11 cellular contexts compared by ENCODE assay signal in the genomic region with DNA sequence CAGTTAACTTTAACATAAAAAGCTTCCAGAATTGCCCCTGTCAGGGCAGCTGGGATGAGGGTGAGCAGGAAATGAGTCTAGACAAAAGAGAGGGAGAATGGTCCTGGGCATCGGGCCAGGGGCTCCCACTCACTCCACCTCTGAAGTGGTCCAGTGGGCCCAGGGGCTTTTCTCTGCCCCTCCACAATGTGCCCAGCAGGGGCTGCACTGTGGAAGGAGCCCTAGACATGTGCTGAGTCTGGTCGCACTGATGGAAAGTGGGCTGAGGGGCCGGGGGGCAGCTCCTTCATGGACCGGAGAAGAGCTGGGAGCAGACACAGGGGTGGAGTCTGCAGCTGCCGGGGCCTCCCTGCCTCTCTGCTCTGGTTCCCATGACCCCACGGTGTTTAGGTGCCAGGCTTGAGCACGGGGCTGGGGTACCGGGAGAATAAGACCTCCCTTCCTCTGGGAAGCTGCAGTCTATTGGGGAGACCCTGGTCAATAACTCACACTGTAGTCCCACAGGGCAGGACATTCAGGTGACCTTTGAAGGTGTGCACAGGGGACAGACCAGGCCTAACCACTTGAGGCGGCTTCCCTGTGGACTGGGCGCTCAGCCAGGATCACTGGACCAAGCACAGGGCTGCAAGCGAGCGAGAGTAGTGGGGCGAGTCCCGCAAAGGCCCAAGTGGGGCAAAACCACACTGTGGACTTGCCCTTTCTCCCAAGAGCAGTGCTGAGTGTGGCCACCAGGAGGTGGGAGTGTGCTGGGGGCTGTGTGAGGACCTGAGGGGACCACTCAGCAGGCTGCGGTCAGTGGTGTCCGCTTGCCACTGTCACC. TPM values are rescaled to one million over a fixed set of nuclear protein-coding genes. Genes with fewer than 3 reads are reported as not detected.
DNase-seq lines count a peak whose midpoint lies in the region; ATAC-seq and TF ChIP-seq lines count a peak whose summit lies in the region.
"Had no signal": no experiment of that assay in that cellular context is flagged by ENCODE, and none has a peak within 500 bp of the region (broad histone marks: within the 10 kb centered on the region; RNA-seq: fewer than 3 reads in every experiment).

No MANE protein-coding gene starts in this region.

- no peak overlapping the region for H2BK12ac ChIP-seq in mesenchymal stem cell (ENCODE audit: low read length in 2 of 2)

- H3K4me1 Mint-ChIP-seq in activated T-helper 17 cell treated with anti-CD3 and anti-CD28 coated beads, Interleukin-2, amount 50 U/mL, for 72 hours = no peaks in the 10 kb centered on the region

- H2BK120ac ChIP-seq in IMR-90 (ENCODE audit: low read depth, low read length) (no peak overlapping the region), mesenchymal stem cell (ENCODE audit: low read depth, low read length) (no peak overlapping the region)

- TF ChIP-seq RAD21 in IMR-90 (IDR thresholded peaks at IDR 0.05; ENCODE audit: low read length) = no peak

- TF ChIP-seq POLR2A in IMR-90 (IDR thresholded peaks at IDR 0.05; ENCODE audit: low read depth, low read length) = no peak

- H3K14ac ChIP-seq in IMR-90 (replicated peaks; ENCODE audit: low read depth, low read length) (no peak overlapping the region), mesenchymal stem cell (ENCODE audit: low read length in 2 of 2) (no peak overlapping the region)

- H3K4ac ChIP-seq in IMR-90 (ENCODE audit: low read depth, low read length) = no peak overlapping the region
- no peak overlapping the region for H3K4ac ChIP-seq in mesenchymal stem cell (ENCODE audit: low read depth in 1 of 2, low read length in 2 of 2)

- H4K5ac ChIP-seq in IMR-90 (ENCODE audit: low read depth, low read length) = no peak overlapping the region

- ATAC-seq in IMR-90 (ENCODE audit: low read depth) (0 out of 2 replicates have a peak, but pooled peaks have one; percentile 46), GM21786 (IDR thresholded peaks at IDR 0.05; ENCODE audit: unreplicated experiment) (no peak)
- ATAC-seq in activated T-helper 17 cell treated with anti-CD3 and anti-CD28 coated beads, Interleukin-2, amount 50 U/mL, for 72 hours (replicated peaks) = peak; percentile 8

- no peak overlapping the region for H3K4me3 Mint-ChIP-seq in activated T-helper 17 cell treated with anti-CD3 and anti-CD28 coated beads, Interleukin-2, amount 50 U/mL, for 72 hours

- H3K36me3 Mint-ChIP-seq in activated T-helper 17 cell treated with anti-CD3 and anti-CD28 coated beads, Interleukin-2, amount 50 U/mL, for 72 hours (ENCODE audit: low read depth) = no peaks in the 10 kb centered on the region

- intact Hi-C loops in IMR-90 (cut with micrococcal nuclease) = no loop called here

- DNase-seq in COLO668 (lab: John Stamatoyannopoulos, UW; ENCODE audit: unreplicated experiment) = peak; percentile 82
- no peak for DNase-seq in IMR-90
- DNase-seq in kidney tubule cell (ENCODE audit: low spot score) = peak; percentile 39
- DNase-seq in OCI-M2 (lab: John Stamatoyannopoulos, UW; ENCODE audit: unreplicated experiment) = no peak
- DNase-seq in mesenchymal stem cell = no peak
- DNase-seq in NOMO-1 (lab: John Stamatoyannopoulos, UW; ENCODE audit: unreplicated experiment in 2 of 2) = no peak
- DNase-seq: activated naive CD4-positive, alpha-beta T cell treated with anti-CD3 and anti-CD28 coated beads, Interleukin-2, amount 50 U/mL, for 16 hours; T-helper 1 cell had no signal

- CTCF ChIA-PET in IMR-90 (lab: Yijun Ruan, JAX) = no interaction called here

- H3K27ac ChIP-seq in IMR-90 (ENCODE audit: insufficient read depth, low read length) (no peak overlapping the region), mesenchymal stem cell (ENCODE audit: low read length, poor library complexity, severe bottlenecking) (no peak overlapping the region)
- H3K27ac ChIP-seq: ovary had no signal

- H3K79me1 ChIP-seq in IMR-90 (ENCODE audit: low read depth in 1 of 2, low read length in 2 of 2) = no peaks in the 10 kb centered on the region
- H3K79me1 ChIP-seq in mesenchymal stem cell (replicated peaks; ENCODE audit: low read length, poor library complexity, severe bottlenecking) = no peaks in the 10 kb centered on the region

- H3K4me2 ChIP-seq in IMR-90 (ENCODE audit: low read depth, low read length) (no peak overlapping the region), mesenchymal stem cell (ENCODE audit: low read length, poor library complexity, severe bottlenecking) (no peak overlapping the region)

- no peak overlapping the region for H3K23ac ChIP-seq in IMR-90 (ENCODE audit: low read depth, low read length)
- H3K23ac ChIP-seq in mesenchymal stem cell (ENCODE audit: low read length in 2 of 2) = no peak overlapping the region

- WGBS in IMR-90 (ENCODE audit: extremely low coverage in 2 of 2, insufficient read length in 1 of 2), 2 experiments = 62% methylated on average over 12 of the region's 16 CpGs; no CpG with 5 or more reads in 1 of the 2 experiments
- 87% methylated on average over 16 of the region's 16 CpGs for WGBS in mesenchymal stem cell

- H2BK15ac ChIP-seq in IMR-90 (ENCODE audit: low read depth, low read length) = no peak overlapping the region
- H2BK15ac ChIP-seq in mesenchymal stem cell (ENCODE audit: low read depth, poor library complexity, severe bottlenecking) = no peak overlapping the region

- H2AK9ac ChIP-seq in IMR-90 (replicated peaks; ENCODE audit: low read depth, low read length, poor library complexity) = no peak overlapping the region

- no peak overlapping the region for H2BK20ac ChIP-seq in IMR-90 (ENCODE audit: low read depth, low read length)

- TF ChIP-seq CTCF in IMR-90 (conservative IDR thresholded peaks at IDR 0.05; ENCODE audit: low read depth, low read length) = 0 out of 2 replicates have a peak, but pooled peaks have one; percentile 15

- no peak overlapping the region for H3K56ac ChIP-seq in IMR-90 (ENCODE audit: extremely low read depth, insufficient read depth, low read length)

- H3K4me3 ChIP-seq in IMR-90 (ENCODE audit: insufficient read depth, low read depth, low read length) (no peak overlapping the region), mesenchymal stem cell (ENCODE audit: insufficient read depth in 1 of 2, low read depth in 1 of 2, low read length in 2 of 2) (no peak overlapping the region)
- H3K4me3 ChIP-seq: ovary had no signal

- no peak overlapping the region for H2BK5ac ChIP-seq in IMR-90 (ENCODE audit: low read depth, low read length, poor library complexity, severe bottlenecking)
- no peak overlapping the region for H2BK5ac ChIP-seq in mesenchymal stem cell (ENCODE audit: low read depth, low read length, poor library complexity, severe bottlenecking)

- POLR2A ChIA-PET in IMR-90 (lab: Charles Lee; ENCODE audit: unreplicated experiment) = no interaction called here

- no peak overlapping the region for H2AFZ ChIP-seq in IMR-90 (replicated peaks; ENCODE audit: low read length, poor library complexity)
- H2AFZ ChIP-seq in mesenchymal stem cell (ENCODE audit: low read depth, low read length) = no peak overlapping the region

- no peaks in the 10 kb centered on the region for H3K9me3 Mint-ChIP-seq in activated T-helper 17 cell treated with anti-CD3 and anti-CD28 coated beads, Interleukin-2, amount 50 U/mL, for 72 hours

- dilution Hi-C loops in IMR-90 (cut with HindIII; ENCODE audit: low sequenced_read_pairs, unreplicated experiment) = no loop called here

- H3K9ac ChIP-seq in IMR-90 (ENCODE audit: low read depth, low read length) (no peak overlapping the region), mesenchymal stem cell (ENCODE audit: low read length) (no peak overlapping the region)

- in situ Hi-C loops in IMR-90 (cut with MboI; ENCODE audit: low sequenced_read_pairs) = no loop called here

- no peaks in the 10 kb centered on the region for H3K9me3 ChIP-seq in IMR-90 (ENCODE audit: control insufficient read depth, insufficient read depth, low read length)
- no peaks in the 10 kb centered on the region for H3K9me3 ChIP-seq in mesenchymal stem cell (ENCODE audit: control insufficient read depth, low read length)
- H3K9me3 ChIP-seq: ovary had no signal

- no peak overlapping the region for H3K27ac Mint-ChIP-seq in activated T-helper 17 cell treated with anti-CD3 and anti-CD28 coated beads, Interleukin-2, amount 50 U/mL, for 72 hours

- H4K8ac ChIP-seq in IMR-90 (ENCODE audit: low read depth in 2 of 2, low read length in 2 of 2) (no peak overlapping the region), mesenchymal stem cell (ENCODE audit: low read length) (no peak overlapping the region)

- no peak overlapping the region for H4K91ac ChIP-seq in IMR-90 (ENCODE audit: insufficient read depth, low read depth, low read length)
- no peak overlapping the region for H4K91ac ChIP-seq in mesenchymal stem cell (ENCODE audit: low read length)

- H3K4me1 ChIP-seq in IMR-90 (ENCODE audit: control insufficient read depth, insufficient read depth, low read length) (no peaks in the 10 kb centered on the region), mesenchymal stem cell (ENCODE audit: control insufficient read depth, insufficient read depth, low read depth, low read length) (peaks cover 2% of the 10 kb centered on the region)

- H3K9me1 ChIP-seq in IMR-90 (ENCODE audit: insufficient read depth, low read length) = no peaks in the 10 kb centered on the region

- H3K27me3 ChIP-seq in IMR-90 (ENCODE audit: control insufficient read depth, insufficient read depth, low read length) (peaks cover 44% of the 10 kb centered on the region), mesenchymal stem cell (ENCODE audit: control insufficient read depth in 1 of 2, insufficient read depth in 1 of 2, low read length in 2 of 2) (peaks cover 47 to 69% of the 10 kb centered on the region in 2 experiments)
- H3K27me3 ChIP-seq: ovary had no signal

- peaks cover 11% of the 10 kb centered on the region for H3K27me3 Mint-ChIP-seq in activated T-helper 17 cell treated with anti-CD3 and anti-CD28 coated beads, Interleukin-2, amount 50 U/mL, for 72 hours

- H3K18ac ChIP-seq in IMR-90 (ENCODE audit: low read depth, low read length) (no peak overlapping the region), mesenchymal stem cell (ENCODE audit: low read depth in 1 of 2, low read length in 2 of 2) (no peak overlapping the region)

- H3K36me3 ChIP-seq in IMR-90 (ENCODE audit: control insufficient read depth, insufficient read depth, low read length) (no peaks in the 10 kb centered on the region), mesenchymal stem cell (ENCODE audit: control insufficient read depth in 1 of 2, insufficient read depth in 2 of 2, low read depth in 1 of 2, low read length in 2 of 2) (no peaks in the 10 kb centered on the region)
- H3K36me3 ChIP-seq: ovary had no signal

- no TSS peak for BruUV-seq in IMR-90 (replicated peaks; lab: Mats Ljungman, UMichigan)

- H2AK5ac ChIP-seq in IMR-90 (ENCODE audit: low read depth, low read length) = no peak overlapping the region
- H2AK5ac ChIP-seq in mesenchymal stem cell (ENCODE audit: low read length, severe bottlenecking) = no peak overlapping the region

- no peaks in the 10 kb centered on the region for H4K20me1 ChIP-seq in IMR-90 (ENCODE audit: insufficient read depth, low read length)

RNA-seq across cellular contexts. Expression of a gene that starts 6.1 kb away (rescaled TPM):
- 0.18 and 0.28 TPM in 2 replicates for total RNA-seq in IMR-90 (2012; rRNA removed)
- 0.24 and 0.30 TPM in 2 replicates for polyA plus RNA-seq in IMR-90 (2012; rRNA removed)
- 0.19 and 0.30 TPM in 2 replicates for polyA plus RNA-seq in IMR-90 (2012; cell fraction: cytosol; rRNA removed)
- 0.05 and 0.11 TPM in 2 replicates for polyA plus RNA-seq in IMR-90 (2012; cell fraction: nucleus; rRNA removed; ENCODE audit: low replicate concordance)
- 1 to 10 TPM; 1.6 to 6.3 TPM for total RNA-seq in activated T-helper 17 cell treated with anti-CD3 and anti-CD28 coated beads, Interleukin-2, amount 50 U/mL, for 72 hours
- 0.19 TPM for polyA plus RNA-seq in mesenchymal stem cell (2013, experiment 1 of 2)
- 0.12 TPM for polyA plus RNA-seq in mesenchymal stem cell (2013, experiment 2 of 2)

Comparison
In these comparisons a context has a peak if more than half of its experiments do, and no peak if none do; other contexts are left out.
1. DNase-seq: peak in COLO668 (single experiment) and kidney tubule cell (single experiment); none in IMR-90 (single experiment), OCI-M2 (single experiment), mesenchymal stem cell (single experiment) and NOMO-1 (0 of 2).